Comparison of ENCODE assay signal across 18 cellular contexts in the genomic region with DNA sequence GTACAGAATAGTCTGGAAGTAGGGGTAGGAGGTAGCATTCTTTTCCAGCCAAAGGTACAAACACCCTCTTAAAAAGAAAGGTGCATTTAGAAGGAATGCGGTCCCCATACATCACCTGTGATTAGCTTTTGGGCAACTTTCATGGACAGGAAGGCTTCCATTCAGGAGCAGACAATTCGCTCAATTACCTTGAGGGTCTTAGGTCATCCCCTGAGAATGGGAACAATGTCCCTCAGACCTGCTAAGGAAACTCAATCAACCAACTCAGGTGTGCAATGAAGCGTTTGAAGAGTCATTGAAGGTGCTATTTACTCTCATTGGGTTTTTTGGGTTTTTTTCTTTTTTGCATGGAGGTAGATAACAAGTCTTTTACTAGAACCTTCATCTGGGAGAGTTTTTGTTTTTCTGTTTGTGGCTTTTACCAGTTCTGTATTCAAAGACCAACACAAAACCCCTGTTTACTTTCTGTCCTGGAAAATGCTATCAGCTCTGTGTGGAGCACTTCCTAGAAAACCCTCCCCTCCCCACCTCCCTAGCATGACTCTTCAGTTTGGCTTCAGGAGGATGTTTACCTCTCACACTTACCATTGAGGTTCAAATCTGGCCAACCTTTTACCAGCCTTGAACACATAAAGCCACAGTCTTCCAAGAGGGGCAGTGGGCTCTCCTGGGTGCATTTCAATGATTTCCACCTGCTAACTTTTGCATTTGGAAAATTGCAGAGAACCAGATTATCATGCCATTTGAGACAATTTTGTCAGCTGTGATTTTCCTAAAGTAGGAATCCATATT.
DNase-seq lines count a peak whose midpoint lies in the region; ATAC-seq and TF ChIP-seq lines count a peak whose summit lies in the region.
"Had no signal": no experiment of that assay in that cellular context is flagged by ENCODE, and none has a peak within 500 bp of the region (broad histone marks: within the 10 kb centered on the region; RNA-seq: fewer than 3 reads in every experiment).

No MANE protein-coding gene starts in this region.

- DNase-seq in NCI-H2107 treated with DMSO at 0.1 percent for 48 hours (lab: John Stamatoyannopoulos, UW; ENCODE audit: unreplicated experiment) (peak; percentile 85), NCI-H2107 (lab: John Stamatoyannopoulos, UW) (no peak), H4 (ENCODE audit: low spot score) (peak; percentile 18), OCI-LY7 (ENCODE audit: low spot score) (no peak), erythroblast (lab: John Stamatoyannopoulos, UW) (peak; percentile 24 to 55), SHP77 treated with DMSO at 0.1 percent for 48 hours (lab: John Stamatoyannopoulos, UW) (no peak), amygdala (lab: John Stamatoyannopoulos, UW) (no peak)
- DNase-seq: activated CD4-positive, alpha-beta T cell treated with anti-CD3 and anti-CD28 coated beads, Interleukin-2, amount 50 U/mL, for 48 hours; activated T-cell treated with anti-CD3 and anti-CD28 coated beads, Interleukin-2, amount 50 U/mL, for 72 hours; colonic mucosa; NCI-H526; pancreas; right cardiac atrium; stimulated activated CD4-positive, alpha-beta T cell treated with anti-CD3 and anti-CD28 coated beads, Interleukin-12 subunit alpha, Interleukin-12 subunit beta, amount 100 ng/mL, for 4 hours; upper lobe of right lung had no signal

- CTCF ChIA-PET in OCI-LY7 (lab: Charles Lee; ENCODE audit: unreplicated experiment) = no interaction called here

- H3K36me3 ChIP-seq in OCI-LY7 (ENCODE audit: insufficient read depth, low read length) = no peaks in the 10 kb centered on the region
- H3K36me3 ChIP-seq: breast epithelium, colonic mucosa, pancreas, upper lobe of right lung had no signal

- H3K27ac ChIP-seq in OCI-LY7 (ENCODE audit: low read depth, low read length, poor library complexity, severe bottlenecking) = no peak overlapping the region
- H3K27ac ChIP-seq: breast epithelium, colonic mucosa, pancreas, upper lobe of right lung had no signal

- TF ChIP-seq CTCF in OCI-LY7 (conservative IDR thresholded peaks at IDR 0.05; ENCODE audit: low read length) = no peak

- no peaks in the 10 kb centered on the region for H4K20me1 ChIP-seq in OCI-LY7 (ENCODE audit: insufficient read depth, low read length)

- no TSS peak for BruUV-seq in OCI-LY7 (replicated peaks; lab: Mats Ljungman, UMichigan)

- peak overlapping the region; percentile 4; the same call in 1 of the 2 replicates for H2AFZ ChIP-seq in OCI-LY7 (ENCODE audit: low read length)

- intact Hi-C loops in OCI-LY7 (cut with micrococcal nuclease; ENCODE audit: unreplicated experiment) = no loop called here

- H3K9me2 ChIP-seq in OCI-LY7 (ENCODE audit: insufficient read depth, low read length) = no peaks in the 10 kb centered on the region

- POLR2A ChIA-PET in OCI-LY7 (lab: Charles Lee) = interaction anchor here (0.5 to 0.8 kb wide), 2 partner anchors 11 to 70 kb away, joined by 3 read pairs; no protein-coding TSS in a partner anchor

- ATAC-seq in HG02938 (IDR thresholded peaks at IDR 0.05; ENCODE audit: unreplicated experiment) = no peak
- ATAC-seq: activated T-cell treated with anti-CD3 and anti-CD28 coated beads, Interleukin-2, amount 50 U/mL, for 72 hours; natural killer cell treated with Interleukin-12 subunit alpha and Interleukin-12 subunit beta and Interleukin-15 and Interleukin-18, amount 100 ng/mL, for 72 hours; pancreas; right cardiac atrium; upper lobe of right lung had no signal

- peaks cover 60% of the 10 kb centered on the region for H3K4me1 ChIP-seq in OCI-LY7 (ENCODE audit: insufficient read depth, low read length, poor library complexity, severe bottlenecking)
- H3K4me1 ChIP-seq: breast epithelium, pancreas had no signal

- H3K4me2 ChIP-seq in OCI-LY7 (ENCODE audit: low read length) = 0 out of 2 replicates have a peak overlapping the region, but pooled peaks have one; percentile 12

- TF ChIP-seq POLR2A in erythroblast (IDR thresholded peaks at IDR 0.05; ENCODE audit: low read length) = no peak

- H3K4me3 ChIP-seq in OCI-LY7 (ENCODE audit: low read depth, low read length, poor library complexity, severe bottlenecking) = no peak overlapping the region
- H3K4me3 ChIP-seq: breast epithelium, colonic mucosa, pancreas, upper lobe of right lung had no signal

- no peaks in the 10 kb centered on the region for H3K9me3 ChIP-seq in OCI-LY7 (ENCODE audit: low read length)
- H3K9me3 ChIP-seq: breast epithelium, colonic mucosa, pancreas, upper lobe of right lung had no signal

- no peaks in the 10 kb centered on the region for H3K79me2 ChIP-seq in OCI-LY7 (ENCODE audit: insufficient read depth, low read depth, low read length)

Comparison
In these comparisons a context has a peak if more than half of its experiments do, and no peak if none do; other contexts are left out.
1. DNase-seq: peak in NCI-H2107 treated with DMSO at 0.1 percent for 48 hours (single experiment), H4 (single experiment) and erythroblast (2 of 2); none in NCI-H2107 (single experiment), OCI-LY7 (single experiment), SHP77 treated with DMSO at 0.1 percent for 48 hours (single experiment) and amygdala (0 of 56).